In genomic region chr15:74072614-74073337, GRCh38 we compare ENCODE assay signal across 1 cellular context.
TF ChIP-seq lines count a peak whose summit lies in the region.

No MANE protein-coding gene starts in this region.

TF ChIP-seq in HepG2, 621 proteins besides CTCF, POLR2A, EP300 and RAD21:
- TF ChIP-seq ZNF644 (CRISPR knock-in tag; IDR thresholded peaks at IDR 0.05; ENCODE audit: low read depth) (0 out of 2 replicates have a peak, but pooled peaks have one; percentile 37), STAG1 (CRISPR knock-in tag; IDR thresholded peaks at IDR 0.05) (peak; percentile 44), MYC (CRISPR knock-in tag; IDR thresholded peaks at IDR 0.05; ENCODE audit: borderline replicate concordance) (peak; percentile 51; the same call in 1 of the 2 replicates)
